Comparison of ENCODE assay signal across 8 cellular contexts in genomic region chr2:11377915-11378649, GRCh38. TPM values are rescaled to one million over a fixed set of nuclear protein-coding genes. Genes with fewer than 3 reads are reported as not detected.
A peak's percentile ranks its signal among the peaks of the same experiment; 100 is the strongest.
DNase-seq lines count a peak whose midpoint lies in the region; ATAC-seq, FAIRE-seq and TF ChIP-seq lines count a peak whose summit lies in the region.

No MANE protein-coding gene starts in this region.

- no peaks in the 10 kb centered on the region for H4K20me1 ChIP-seq in astrocyte (ENCODE audit: insufficient read depth, low read length)

- no peaks in the 10 kb centered on the region for H3K79me2 ChIP-seq in astrocyte (ENCODE audit: insufficient read depth, low read length)

- peak overlapping the region; percentile 46 for H2AFZ ChIP-seq in astrocyte (ENCODE audit: low read depth, low read length)

- no peaks in the 10 kb centered on the region for H3K27me3 ChIP-seq in astrocyte (ENCODE audit: insufficient read depth, low read length)

- H3K36me3 Mint-ChIP-seq in astrocyte (ENCODE audit: low read depth, unreplicated experiment) (no peaks in the 10 kb centered on the region), osteocyte (ENCODE audit: unreplicated experiment) (no peaks in the 10 kb centered on the region)

- H3K9me3 Mint-ChIP-seq in astrocyte (ENCODE audit: unreplicated experiment) = no peaks in the 10 kb centered on the region
- H3K9me3 Mint-ChIP-seq in osteocyte (ENCODE audit: unreplicated experiment) = no peaks in the 10 kb centered on the region

- H3K4me1 Mint-ChIP-seq in astrocyte (ENCODE audit: low read depth, unreplicated experiment) = peaks cover 25% of the 10 kb centered on the region
- H3K4me1 Mint-ChIP-seq in osteocyte (ENCODE audit: unreplicated experiment) = peaks cover 64% of the 10 kb centered on the region

- DNase-seq in astrocyte (ENCODE audit: low read depth) (no peak), osteocyte (ENCODE audit: extremely low spot score, unreplicated experiment) (no peak), NCI-H1092 (lab: John Stamatoyannopoulos, UW) (no peak), RCC 7860 (ENCODE audit: low spot score) (no peak), foreskin melanocyte (no peak), omental fat pad (ENCODE audit: low spot score) (no peak)

- H3K27me3 Mint-ChIP-seq in astrocyte (ENCODE audit: low read depth, unreplicated experiment) (peaks cover 3% of the 10 kb centered on the region), osteocyte (ENCODE audit: unreplicated experiment) (no peaks in the 10 kb centered on the region)

- H3K9me3 ChIP-seq in astrocyte (ENCODE audit: insufficient read depth, low read depth, low read length) = no peaks in the 10 kb centered on the region

- no peaks in the 10 kb centered on the region for H3K36me3 ChIP-seq in astrocyte (ENCODE audit: insufficient read depth, low read length)

- TF ChIP-seq CTCF in astrocyte (IDR thresholded peaks at IDR 0.05; ENCODE audit: insufficient read depth, low read depth, low read length) = no peak
- no peak for TF ChIP-seq CTCF in osteocyte (IDR thresholded peaks at IDR 0.05)
- TF ChIP-seq CTCF in omental fat pad (IDR thresholded peaks at IDR 0.05) = no peak

- H3K4me1 ChIP-seq in astrocyte (ENCODE audit: insufficient read depth, low read length) = peaks cover 11% of the 10 kb centered on the region

- H3K4me3 Mint-ChIP-seq in astrocyte (ENCODE audit: unreplicated experiment) (no peak overlapping the region), osteocyte (ENCODE audit: unreplicated experiment) (no peak overlapping the region)

- no peak overlapping the region for H3K4me3 ChIP-seq in astrocyte (ENCODE audit: insufficient read depth, low read depth, low read length)

- no peak overlapping the region for H3K27ac ChIP-seq in astrocyte (ENCODE audit: low read depth, low read length)

- H3K9ac ChIP-seq in astrocyte (ENCODE audit: low read length) = no peak overlapping the region

- no peak for FAIRE-seq in astrocyte (lab: Jason Lieb, UNC)
- no peak for FAIRE-seq in RCC 7860 (lab: Jason Lieb, UNC)

- H3K4me2 ChIP-seq in astrocyte (ENCODE audit: low read length) = peak overlapping the region; percentile 54

- H3K27ac Mint-ChIP-seq in astrocyte (ENCODE audit: unreplicated experiment) (no peak overlapping the region), osteocyte (ENCODE audit: unreplicated experiment) (peak overlapping the region; percentile 18)

- ATAC-seq in GM18867 (IDR thresholded peaks at IDR 0.05; ENCODE audit: unreplicated experiment) (peak; percentile 85), HG02938 (IDR thresholded peaks at IDR 0.05; ENCODE audit: unreplicated experiment) (peak; percentile 91), omental fat pad (ENCODE audit: low FRiP score) (no peak)

RNA-seq across cellular contexts. Expression of gene ROCK2, which starts 33.6 kb away (rescaled TPM):
- total RNA-seq in astrocyte (39.4 and 45.1 TPM in 2 replicates), osteocyte (49.6 and 56.4 TPM in 2 replicates), omental fat pad (100 to 1,000 TPM; 110 to 197 (median 155) TPM)
